In genomic region chr2:73301636-73302035, GRCh38 we compare ENCODE assay signal across 36 cellular contexts. TPM values are rescaled to one million over a fixed set of nuclear protein-coding genes. Genes with fewer than 3 reads are reported as not detected.
"Had no signal": no experiment of that assay in that cellular context is flagged by ENCODE, and none has a peak within 500 bp of the region (broad histone marks: within the 10 kb centered on the region; RNA-seq: fewer than 3 reads in every experiment).

No MANE protein-coding gene starts in this region.

- H3K4me1 ChIP-seq: left lung, lower lobe of right lung, neural progenitor cell, parathyroid adenoma, psoas muscle, right atrium auricular region, right lobe of liver, stomach, testis, thyroid gland, transverse colon, upper lobe of left lung, vagina had no signal

- H3K27me3 ChIP-seq: right atrium auricular region, right lobe of liver, testis, thyroid gland, upper lobe of left lung, vagina had no signal

- H3K36me3 ChIP-seq: left lung, lower lobe of right lung, neural progenitor cell, neutrophil, right atrium auricular region, right lobe of liver, stomach, thyroid gland, transverse colon, upper lobe of left lung, vagina had no signal

- H3K4me1 Mint-ChIP-seq: immature natural killer cell; mesothelial cell of epicardium; natural killer cell; nephron progenitor cell; stimulated activated naive B cell treated with anti-CD40 and anti-IgM and Interleukin-4, amounts not matched to agents 10 μg/mL and 1 μg/mL and 100 μg/mL, for 72 hours had no signal

- H3K4me3 Mint-ChIP-seq: immature natural killer cell; mesothelial cell of epicardium; natural killer cell; nephron progenitor cell; neural progenitor cell; stimulated activated naive B cell treated with anti-CD40 and anti-IgM and Interleukin-4, amounts not matched to agents 10 μg/mL and 1 μg/mL and 100 μg/mL, for 72 hours had no signal

- H3K79me2 ChIP-seq: parathyroid adenoma had no signal

- H3K4me2 ChIP-seq: neural progenitor cell, smooth muscle cell had no signal

- ATAC-seq: left colon; left lung; lower lobe of right lung; natural killer cell; psoas muscle; right lobe of liver; stimulated activated naive B cell treated with anti-CD40 and anti-IgM and Interleukin-4, amounts not matched to agents 10 μg/mL and 1 μg/mL and 100 μg/mL, for 72 hours; stimulated activated naive CD8-positive, alpha-beta T cell treated with anti-CD3 and anti-CD28 coated beads, Interleukin-15, Interleukin-2, amounts not matched to agents 100 U/mL and 50 U/mL, for 24 hours had no signal

- H3K9me3 Mint-ChIP-seq: mesothelial cell of epicardium; naive B cell; natural killer cell; nephron progenitor cell; neural progenitor cell; stimulated activated naive B cell treated with anti-CD40 and anti-IgM and Interleukin-4, amounts not matched to agents 10 μg/mL and 1 μg/mL and 100 μg/mL, for 72 hours had no signal

- DNase-seq: hypothalamus; immature natural killer cell; kidney; left colon; left lung; lower lobe of right lung; mesendoderm; naive B cell; natural killer cell; nephron progenitor cell; occipital lobe; psoas muscle; right lobe of liver; stimulated activated CD4-positive, alpha-beta T cell treated with anti-CD3 and anti-CD28 coated beads, Interleukin-1b, Interleukin-23, amount 100 ng/mL, for 48 hours; stimulated activated CD4-positive, alpha-beta T cell treated with anti-CD3 and anti-CD28 coated beads, Interleukin-2, amount 100 ng/mL, for 48 hours; stimulated activated CD4-positive, alpha-beta T cell treated with anti-CD3 and anti-CD28 coated beads, Interleukin-4, amount 100 ng/mL, for 4 hours; stimulated activated CD8-positive, alpha-beta memory T cell treated with anti-CD3 and anti-CD28 coated beads, Interleukin-4, amount 100 ng/mL, for 48 hours; stimulated activated naive B cell treated with anti-CD40 and anti-IgM and Interleukin-4, amounts not matched to agents 10 μg/mL and 1 μg/mL and 100 μg/mL, for 72 hours; stimulated activated naive CD8-positive, alpha-beta T cell treated with anti-CD3 and anti-CD28 coated beads, Interleukin-15, Interleukin-2, amounts not matched to agents 100 U/mL and 50 U/mL, for 24 hours; stomach; testis; thyroid gland; transverse colon; upper lobe of left lung had no signal

- H3K27ac ChIP-seq: left lung, lower lobe of right lung, neural progenitor cell, neutrophil, parathyroid adenoma, psoas muscle, right atrium auricular region, right lobe of liver, stomach, testis, thyroid gland, transverse colon, upper lobe of left lung, vagina had no signal

- H3K4me3 ChIP-seq: left lung, lower lobe of right lung, neural progenitor cell, psoas muscle, right atrium auricular region, right lobe of liver, smooth muscle cell, stomach, testis, thyroid gland, transverse colon, upper lobe of left lung, vagina had no signal

- H3K9me3 ChIP-seq: left lung, lower lobe of right lung, neutrophil, psoas muscle, right atrium auricular region, right lobe of liver, stomach, testis, thyroid gland, transverse colon, upper lobe of left lung, vagina had no signal

- H3K9ac ChIP-seq: neural progenitor cell, parathyroid adenoma had no signal

- H2AFZ ChIP-seq: neural progenitor cell, parathyroid adenoma had no signal

- H3K36me3 Mint-ChIP-seq: immature natural killer cell; mesothelial cell of epicardium; natural killer cell; neural progenitor cell; stimulated activated naive B cell treated with anti-CD40 and anti-IgM and Interleukin-4, amounts not matched to agents 10 μg/mL and 1 μg/mL and 100 μg/mL, for 72 hours had no signal

- H3K27ac Mint-ChIP-seq: immature natural killer cell; mesothelial cell of epicardium; naive B cell; natural killer cell; nephron progenitor cell; neural progenitor cell; stimulated activated naive B cell treated with anti-CD40 and anti-IgM and Interleukin-4, amounts not matched to agents 10 μg/mL and 1 μg/mL and 100 μg/mL, for 72 hours had no signal

RNA-seq across cellular contexts. Expression of gene EGR4, which starts 8.3 kb away (rescaled TPM):
- total RNA-seq: kidney, left colon, left lung, liver, lower lobe of right lung, occipital lobe, osteocyte, posterior vena cava, psoas muscle, right lobe of liver, skeletal muscle tissue, stomach, thyroid gland, transverse colon, urinary bladder, vagina had no signal
- polyA plus RNA-seq: immature natural killer cell, psoas muscle had no signal
